In genomic region chr4:41541697-41542096, GRCh38 we compare ENCODE assay signal across 1 cellular context.
TF ChIP-seq lines count a peak whose summit lies in the region.

No MANE protein-coding gene starts in this region.

TF ChIP-seq in H1, 55 proteins besides CTCF, POLR2A, EP300 and RAD21:
- TF ChIP-seq CBX8 (IDR thresholded peaks at IDR 0.05; ENCODE audit: borderline replicate concordance, low read depth, low read length) = no peak
- TF ChIP-seq SIRT6 (IDR thresholded peaks at IDR 0.05; ENCODE audit: low read length) = no peak
- no peak for TF ChIP-seq KDM1A (IDR thresholded peaks at IDR 0.05; ENCODE audit: borderline replicate concordance, low read length)
- no peak for TF ChIP-seq JUND (IDR thresholded peaks at IDR 0.05; ENCODE audit: low read length)
- TF ChIP-seq E2F6 (IDR thresholded peaks at IDR 0.05) = no peak
- TF ChIP-seq JUN (IDR thresholded peaks at IDR 0.05; ENCODE audit: low read depth, low read length) = no peak
- no peak for TF ChIP-seq SP1 (IDR thresholded peaks at IDR 0.05; ENCODE audit: low read depth, low read length)
- no peak for TF ChIP-seq CREB1 (IDR thresholded peaks at IDR 0.05)
- TF ChIP-seq KDM4A (IDR thresholded peaks at IDR 0.05; ENCODE audit: low read depth, low read length, severe bottlenecking) = no peak
- TF ChIP-seq ATF3 (IDR thresholded peaks at IDR 0.05; ENCODE audit: insufficient read depth, low read depth, low read length) = no peak
- no peak for TF ChIP-seq HDAC2 (IDR thresholded peaks at IDR 0.05; ENCODE audit: borderline replicate concordance in 1 of 2, low read depth in 2 of 2, low read length in 2 of 2)
- TF ChIP-seq SIX5 (IDR thresholded peaks at IDR 0.05; ENCODE audit: low read depth, low read length) = no peak
